ENCODE assay signal across 20 cellular contexts in genomic region chr3:160828880-160829279, GRCh38.
DNase-seq lines count a peak whose midpoint lies in the region; ATAC-seq, FAIRE-seq and TF ChIP-seq lines count a peak whose summit lies in the region.
"Had no signal": no experiment of that assay in that cellular context is flagged by ENCODE, and none has a peak within 500 bp of the region (broad histone marks: within the 10 kb centered on the region; RNA-seq: fewer than 3 reads in every experiment).

No MANE protein-coding gene starts in this region.

- H3K4me3 Mint-ChIP-seq in natural killer cell (no peak overlapping the region), brain (peak overlapping the region in 1 of 5 experiments; percentile 8), nephron progenitor cell (no peak overlapping the region)
- no peak overlapping the region for H3K4me3 Mint-ChIP-seq in natural killer cell treated with Interleukin-12 subunit alpha and Interleukin-12 subunit beta and Interleukin-15 and Interleukin-18, amount 100 ng/mL, for 72 hours
- H3K4me3 Mint-ChIP-seq: CD4-positive, CD25-positive, alpha-beta regulatory T cell; CD8-positive, alpha-beta memory T cell had no signal

- no peak for TF ChIP-seq POLR2A in suprapubic skin (IDR thresholded peaks at IDR 0.05)

- FAIRE-seq in urothelium cell line (lab: Jason Lieb, UNC), result no peak
- FAIRE-seq: A204.1, G401.6, GM12891, GM19239, H54 had no signal

- H3K9me3 ChIP-seq in neural cell (ENCODE audit: low read length) (no peaks in the 10 kb centered on the region), suprapubic skin (no peaks in the 10 kb centered on the region), tibial artery (no peaks in the 10 kb centered on the region)
- H3K9me3 ChIP-seq: BE2C, Caco-2 had no signal

- peak overlapping the region; percentile 29 for H3K4me2 ChIP-seq in neural cell (ENCODE audit: low read length)

- H2AFZ ChIP-seq in neural cell (ENCODE audit: low read depth, low read length), result peak overlapping the region; percentile 53
- H2AFZ ChIP-seq: GM23248 had no signal

- H3K9me3 Mint-ChIP-seq in natural killer cell (no peaks in the 10 kb centered on the region), brain (peaks cover 2 to 14% (median 8%) of the 10 kb centered on the region in 5 experiments), nephron progenitor cell (peaks cover 4% of the 10 kb centered on the region)
- no peaks in the 10 kb centered on the region for H3K9me3 Mint-ChIP-seq in natural killer cell treated with Interleukin-12 subunit alpha and Interleukin-12 subunit beta and Interleukin-15 and Interleukin-18, amount 100 ng/mL, for 72 hours

- H3K27me3 ChIP-seq in neural cell (ENCODE audit: insufficient read depth, low read depth, low read length) (no peaks in the 10 kb centered on the region), suprapubic skin (no peaks in the 10 kb centered on the region), tibial artery (no peaks in the 10 kb centered on the region)
- H3K27me3 ChIP-seq: BE2C had no signal

- intact Hi-C loops in natural killer cell (cut with micrococcal nuclease) (no loop called here), tibial artery (cut with DNase I; ENCODE audit: low total_unique reads) (no loop called here)

- no peak for TF ChIP-seq RAD21 in neural cell (conservative IDR thresholded peaks at IDR 0.05)

- H4K20me1 ChIP-seq in neural cell (ENCODE audit: insufficient read depth), result no peaks in the 10 kb centered on the region

- H3K36me3 Mint-ChIP-seq in natural killer cell, result no peaks in the 10 kb centered on the region
- H3K36me3 Mint-ChIP-seq in natural killer cell treated with Interleukin-12 subunit alpha and Interleukin-12 subunit beta and Interleukin-15 and Interleukin-18, amount 100 ng/mL, for 72 hours, result no peaks in the 10 kb centered on the region
- H3K36me3 Mint-ChIP-seq in brain, result peaks cover 9% of the 10 kb centered on the region
- no peaks in the 10 kb centered on the region for H3K36me3 Mint-ChIP-seq in nephron progenitor cell (ENCODE audit: low read depth)
- H3K36me3 Mint-ChIP-seq: CD4-positive, CD25-positive, alpha-beta regulatory T cell; CD8-positive, alpha-beta memory T cell had no signal

- H3F3A ChIP-seq in neural cell (ENCODE audit: insufficient read depth, low read length, poor library complexity, severe bottlenecking), result no peaks in the 10 kb centered on the region

- no peak for TF ChIP-seq EP300 in neural cell (conservative IDR thresholded peaks at IDR 0.05; ENCODE audit: poor library complexity, severe bottlenecking)
- TF ChIP-seq EP300 in suprapubic skin (IDR thresholded peaks at IDR 0.05), result no peak

- no peak for ATAC-seq in natural killer cell
- no peak for ATAC-seq in natural killer cell treated with Interleukin-12 subunit alpha and Interleukin-12 subunit beta and Interleukin-15 and Interleukin-18, amount 100 ng/mL, for 72 hours

- H3K4me1 ChIP-seq in suprapubic skin (peaks cover 8% of the 10 kb centered on the region), tibial artery (peaks cover 0 to 5% (median 0%) of the 10 kb centered on the region in 4 donors)
- H3K4me1 ChIP-seq: Caco-2 had no signal

- no peak for DNase-seq in natural killer cell
- no peak for DNase-seq in natural killer cell treated with Interleukin-12 subunit alpha and Interleukin-12 subunit beta and Interleukin-15 and Interleukin-18, amount 100 ng/mL, for 72 hours (ENCODE audit: low spot score)
- no peak for DNase-seq in suprapubic skin (ENCODE audit: low spot score in 2 of 2)
- DNase-seq in tibial artery, result no peak
- DNase-seq in urothelium cell line (ENCODE audit: low spot score), result no peak
- DNase-seq in nephron progenitor cell, result no peak
- DNase-seq: ACHN; BE2C; Caco-2; CD4-positive, CD25-positive, alpha-beta regulatory T cell; CD8-positive, alpha-beta memory T cell; GM23248; HCEC 1CT had no signal

- H3K4me3 ChIP-seq in neural cell (ENCODE audit: low read length), result peak overlapping the region; percentile 35
- peak overlapping the region; percentile 10 for H3K4me3 ChIP-seq in suprapubic skin
- no peak overlapping the region for H3K4me3 ChIP-seq in tibial artery
- H3K4me3 ChIP-seq: GM23248 had no signal

- peak overlapping the region; percentile 60 for H3K9ac ChIP-seq in neural cell (ENCODE audit: low read length)
- H3K9ac ChIP-seq: GM23248 had no signal

- peaks cover 5% of the 10 kb centered on the region for H3K79me2 ChIP-seq in neural cell (replicated peaks; ENCODE audit: insufficient read depth, low read length)

- H3K27ac Mint-ChIP-seq in natural killer cell, result peak overlapping the region; percentile 56 to 60
- no peak overlapping the region for H3K27ac Mint-ChIP-seq in natural killer cell treated with Interleukin-12 subunit alpha and Interleukin-12 subunit beta and Interleukin-15 and Interleukin-18, amount 100 ng/mL, for 72 hours
- peak overlapping the region in 3 of 5 experiments; percentile 72 to 88 (median 77) for H3K27ac Mint-ChIP-seq in brain
- H3K27ac Mint-ChIP-seq in nephron progenitor cell, result no peak overlapping the region
- H3K27ac Mint-ChIP-seq: CD4-positive, CD25-positive, alpha-beta regulatory T cell had no signal

- no peak for TF ChIP-seq CTCF in natural killer cell (IDR thresholded peaks at IDR 0.05)
- no peak for TF ChIP-seq CTCF in brain (conservative IDR thresholded peaks at IDR 0.05)
- TF ChIP-seq CTCF in neural cell (IDR thresholded peaks at IDR 0.05; ENCODE audit: poor library complexity, severe bottlenecking), result no peak
- TF ChIP-seq CTCF in suprapubic skin (IDR thresholded peaks at IDR 0.05), result no peak
- no peak for TF ChIP-seq CTCF in tibial artery (IDR thresholded peaks at IDR 0.05)
- no peak for TF ChIP-seq CTCF in nephron progenitor cell (IDR thresholded peaks at IDR 0.05)

- no peaks in the 10 kb centered on the region for H3K36me3 ChIP-seq in neural cell (ENCODE audit: insufficient read depth, low read length)
- H3K36me3 ChIP-seq in suprapubic skin, result no peaks in the 10 kb centered on the region
- no peaks in the 10 kb centered on the region for H3K36me3 ChIP-seq in tibial artery
- H3K36me3 ChIP-seq: BE2C had no signal

- H3K4me1 Mint-ChIP-seq in natural killer cell, result peaks cover 51 to 65% of the 10 kb centered on the region in 2 donors
- peaks cover 37 to 39% of the 10 kb centered on the region in 2 donors for H3K4me1 Mint-ChIP-seq in natural killer cell treated with Interleukin-12 subunit alpha and Interleukin-12 subunit beta and Interleukin-15 and Interleukin-18, amount 100 ng/mL, for 72 hours (ENCODE audit: low read depth in 2 of 2)
- H3K4me1 Mint-ChIP-seq in brain, result peaks cover 58% of the 10 kb centered on the region
- H3K4me1 Mint-ChIP-seq in nephron progenitor cell, result peaks cover 5% of the 10 kb centered on the region
- H3K4me1 Mint-ChIP-seq: CD8-positive, alpha-beta memory T cell had no signal

- H3K27me3 Mint-ChIP-seq in natural killer cell (ENCODE audit: low read depth in 2 of 2) (no peaks in the 10 kb centered on the region), brain (no peaks in the 10 kb centered on the region), nephron progenitor cell (ENCODE audit: low read depth, poor library complexity) (peaks cover 2% of the 10 kb centered on the region)
- H3K27me3 Mint-ChIP-seq in natural killer cell treated with Interleukin-12 subunit alpha and Interleukin-12 subunit beta and Interleukin-15 and Interleukin-18, amount 100 ng/mL, for 72 hours, result no peaks in the 10 kb centered on the region
- H3K27me3 Mint-ChIP-seq: CD4-positive, CD25-positive, alpha-beta regulatory T cell; CD8-positive, alpha-beta memory T cell had no signal

- H3K27ac ChIP-seq in neural cell (ENCODE audit: low read length), result peak overlapping the region; percentile 92
- H3K27ac ChIP-seq in suprapubic skin, result peak overlapping the region; percentile 66
- H3K27ac ChIP-seq in tibial artery, result no peak overlapping the region
- H3K27ac ChIP-seq: GM23248 had no signal

- WGBS in suprapubic skin, result 71% methylated on average over 3 of the region's 3 CpGs

- H3K9me2 ChIP-seq in neural cell (ENCODE audit: insufficient read depth, low read length), result no peaks in the 10 kb centered on the region

TF ChIP-seq in neural cell, 6 proteins besides CTCF, POLR2A, EP300 and RAD21:
- TF ChIP-seq MXI1 (conservative IDR thresholded peaks at IDR 0.05; ENCODE audit: poor library complexity, severe bottlenecking) (no peak), REST (IDR thresholded peaks at IDR 0.05; ENCODE audit: borderline replicate concordance) (no peak), POLR2AphosphoS5 (IDR thresholded peaks at IDR 0.05) (no peak), EZH2 (IDR thresholded peaks at IDR 0.05; ENCODE audit: borderline replicate concordance, insufficient read depth, low read length, poor library complexity, severe bottlenecking) (no peak), SMC3 (conservative IDR thresholded peaks at IDR 0.05; ENCODE audit: poor library complexity) (no peak), TAF1 (IDR thresholded peaks at IDR 0.05; ENCODE audit: low read depth) (no peak)

Comparison
In these comparisons a context has a peak if more than half of its experiments do, and no peak if none do; other contexts are left out.
1. H3K27ac Mint-ChIP-seq: peak in natural killer cell (2 of 2) and brain (3 of 5); none in natural killer cell treated with Interleukin-12 subunit alpha and Interleukin-12 subunit beta and Interleukin-15 and Interleukin-18, amount 100 ng/mL, for 72 hours (0 of 2) and nephron progenitor cell (single experiment).
2. H3K27ac ChIP-seq: peak in neural cell (single experiment) and suprapubic skin (single experiment); none in tibial artery (0 of 2).
3. H3K4me3 ChIP-seq: peak in neural cell (single experiment) and suprapubic skin (single experiment); none in tibial artery (0 of 2).